ENCODE assay signal across 6 cellular contexts in the genomic region with DNA sequence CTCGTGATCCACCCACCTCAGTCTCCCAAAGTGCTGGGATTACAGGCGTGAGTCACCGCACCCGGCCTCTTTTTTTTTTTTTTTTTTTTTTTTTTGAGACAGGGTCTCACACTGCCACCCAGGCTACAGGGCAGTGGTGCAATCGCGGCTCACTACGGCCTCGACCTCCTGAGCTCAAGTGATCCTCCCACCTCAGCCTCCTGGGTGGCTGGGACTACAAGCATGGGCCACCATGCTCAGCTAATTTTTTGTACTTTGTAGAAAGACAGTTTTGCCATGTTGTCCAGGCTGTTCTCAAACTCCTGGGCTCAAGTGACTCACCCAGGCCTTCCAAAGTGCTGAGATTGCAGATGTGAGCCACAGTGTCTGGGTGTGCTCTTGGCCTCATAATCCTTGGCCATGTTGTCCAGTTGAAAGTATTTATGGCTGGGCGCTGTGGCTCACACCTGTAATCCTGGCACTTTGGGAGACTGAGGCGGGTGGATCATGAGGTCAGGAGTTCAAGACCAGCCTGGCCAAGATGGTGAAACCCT. TPM values are rescaled to one million over a fixed set of nuclear protein-coding genes. Genes with fewer than 3 reads are reported as not detected.
"Had no signal": no experiment of that assay in that cellular context is flagged by ENCODE, and none has a peak within 500 bp of the region (broad histone marks: within the 10 kb centered on the region; RNA-seq: fewer than 3 reads in every experiment).

No MANE protein-coding gene starts in this region.

RNA-seq across cellular contexts. Expression of gene CCL24, which starts 41.3 kb away (rescaled TPM):
- total RNA-seq: HT-29, LHCN-M2, SK-MEL-5, T-cell had no signal
- polyA plus RNA-seq: IgD-negative memory B cell, SK-N-SH had no signal
